Comparison of ENCODE assay signal across 1 cellular context in the genomic region with DNA sequence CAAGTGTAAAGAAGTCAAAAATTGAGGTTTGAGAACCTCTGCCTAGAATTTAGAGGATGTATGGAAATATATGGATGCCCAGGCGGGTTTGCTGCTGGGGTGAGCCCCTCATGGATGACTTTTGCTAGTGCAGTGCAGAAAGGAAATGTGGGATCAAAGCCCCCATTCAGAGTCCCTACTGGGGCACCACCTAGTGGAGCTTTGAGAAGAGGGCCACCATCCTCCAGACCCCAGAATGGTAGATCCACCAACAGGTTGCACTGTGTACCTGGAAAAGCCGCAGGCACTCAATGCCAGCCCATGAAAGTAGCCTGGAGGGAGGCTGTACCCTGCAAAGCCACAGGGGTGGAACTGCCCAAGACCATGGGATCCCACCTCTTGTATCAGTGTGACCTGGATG.
TF ChIP-seq lines count a peak whose summit lies in the region.

No MANE protein-coding gene starts in this region.

TF ChIP-seq in SK-N-SH treated with all-trans-retinoic acid at 6 μM for 48 hours, 23 proteins besides CTCF, POLR2A, EP300 and RAD21 (continued from another document):
- TF ChIP-seq TSHZ2 (CRISPR knock-in tag; IDR thresholded peaks at IDR 0.05) = no peak
- no peak for TF ChIP-seq ZFP30 (CRISPR knock-in tag; IDR thresholded peaks at IDR 0.05)
- TF ChIP-seq POU6F1 (CRISPR knock-in tag; IDR thresholded peaks at IDR 0.05; ENCODE audit: borderline replicate concordance, low read depth) = no peak
- TF ChIP-seq, protein P1, sequence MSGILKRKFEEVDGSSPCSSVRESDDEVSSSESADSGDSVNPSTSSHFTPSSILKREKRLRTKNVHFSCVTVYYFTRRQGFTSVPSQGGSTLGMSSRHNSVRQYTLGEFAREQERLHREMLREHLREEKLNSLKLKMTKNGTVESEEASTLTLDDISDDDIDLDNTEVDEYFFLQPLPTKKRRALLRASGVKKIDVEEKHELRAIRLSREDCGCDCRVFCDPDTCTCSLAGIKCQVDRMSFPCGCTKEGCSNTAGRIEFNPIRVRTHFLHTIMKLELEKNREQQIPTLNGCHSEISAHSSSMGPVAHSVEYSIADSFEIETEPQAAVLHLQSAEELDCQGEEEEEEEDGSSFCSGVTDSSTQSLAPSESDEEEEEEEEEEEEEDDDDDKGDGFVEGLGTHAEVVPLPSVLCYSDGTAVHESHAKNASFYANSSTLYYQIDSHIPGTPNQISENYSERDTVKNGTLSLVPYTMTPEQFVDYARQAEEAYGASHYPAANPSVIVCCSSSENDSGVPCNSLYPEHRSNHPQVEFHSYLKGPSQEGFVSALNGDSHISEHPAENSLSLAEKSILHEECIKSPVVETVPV (CRISPR knock-in tag; IDR thresholded peaks at IDR 0.05) = no peak
- TF ChIP-seq ESRRG (CRISPR knock-in tag; IDR thresholded peaks at IDR 0.05) = no peak
- TF ChIP-seq TCF4 (CRISPR knock-in tag; IDR thresholded peaks at IDR 0.05; ENCODE audit: borderline replicate concordance) = no peak
- TF ChIP-seq ZC3H10 (CRISPR knock-in tag; IDR thresholded peaks at IDR 0.05) = no peak
- TF ChIP-seq GLIS3 (CRISPR knock-in tag; IDR thresholded peaks at IDR 0.05) = no peak
- TF ChIP-seq, protein P2, sequence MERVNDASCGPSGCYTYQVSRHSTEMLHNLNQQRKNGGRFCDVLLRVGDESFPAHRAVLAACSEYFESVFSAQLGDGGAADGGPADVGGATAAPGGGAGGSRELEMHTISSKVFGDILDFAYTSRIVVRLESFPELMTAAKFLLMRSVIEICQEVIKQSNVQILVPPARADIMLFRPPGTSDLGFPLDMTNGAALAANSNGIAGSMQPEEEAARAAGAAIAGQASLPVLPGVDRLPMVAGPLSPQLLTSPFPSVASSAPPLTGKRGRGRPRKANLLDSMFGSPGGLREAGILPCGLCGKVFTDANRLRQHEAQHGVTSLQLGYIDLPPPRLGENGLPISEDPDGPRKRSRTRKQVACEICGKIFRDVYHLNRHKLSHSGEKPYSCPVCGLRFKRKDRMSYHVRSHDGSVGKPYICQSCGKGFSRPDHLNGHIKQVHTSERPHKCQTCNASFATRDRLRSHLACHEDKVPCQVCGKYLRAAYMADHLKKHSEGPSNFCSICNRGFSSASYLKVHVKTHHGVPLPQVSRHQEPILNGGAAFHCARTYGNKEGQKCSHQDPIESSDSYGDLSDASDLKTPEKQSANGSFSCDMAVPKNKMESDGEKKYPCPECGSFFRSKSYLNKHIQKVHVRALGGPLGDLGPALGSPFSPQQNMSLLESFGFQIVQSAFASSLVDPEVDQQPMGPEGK (CRISPR knock-in tag; IDR thresholded peaks at IDR 0.05; ENCODE audit: borderline replicate concordance) = no peak
- TF ChIP-seq ARNTL (CRISPR knock-in tag; IDR thresholded peaks at IDR 0.05; ENCODE audit: borderline replicate concordance, low read depth) = no peak
- TF ChIP-seq ZNF70 (CRISPR knock-in tag; IDR thresholded peaks at IDR 0.05) = no peak
